ENCODE assay signal across 18 cellular contexts in the genomic region with DNA sequence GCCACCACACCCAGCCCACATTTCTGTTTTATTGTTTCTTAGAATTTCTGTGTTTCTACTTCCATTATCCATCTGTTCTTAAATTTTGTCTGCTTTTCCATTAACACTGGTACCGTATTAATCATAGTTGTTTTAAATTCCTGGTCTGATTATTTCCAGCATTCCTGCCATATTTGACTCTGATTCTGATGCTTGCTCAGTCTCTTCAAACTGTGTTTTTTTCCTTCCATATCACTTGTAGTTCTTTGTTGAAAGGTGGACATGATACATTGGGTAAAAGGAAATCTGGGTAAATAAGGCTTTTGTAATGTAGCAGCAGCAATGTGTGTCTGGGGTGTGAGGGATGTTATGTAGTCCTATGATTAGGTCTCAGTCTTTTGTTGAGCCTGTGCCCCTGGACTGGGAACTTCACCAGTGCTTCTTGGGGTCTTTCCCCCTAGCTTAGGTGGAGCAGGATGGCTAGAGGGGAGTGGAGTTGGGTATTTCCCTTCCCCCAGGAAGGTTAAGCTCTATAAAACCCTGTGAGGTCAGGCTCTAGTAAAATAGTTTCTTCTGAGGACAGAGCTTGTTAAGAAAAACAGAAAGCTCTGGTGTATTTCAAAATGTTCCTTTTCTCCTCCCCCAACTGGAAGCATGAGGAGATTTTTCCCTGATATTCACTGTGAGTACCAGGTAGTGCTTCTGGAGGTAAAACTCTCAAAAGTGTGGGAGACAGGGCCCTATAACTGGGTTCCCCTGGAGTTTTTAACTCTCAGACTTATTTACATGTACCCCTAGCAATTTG.
"Had no signal": no experiment of that assay in that cellular context is flagged by ENCODE, and none has a peak within 500 bp of the region (broad histone marks: within the 10 kb centered on the region; RNA-seq: fewer than 3 reads in every experiment).

No MANE protein-coding gene starts in this region.

- H3K4me3 ChIP-seq: right lobe of liver had no signal

- H3K9me3 ChIP-seq: right lobe of liver had no signal

- ATAC-seq: left ventricle myocardium superior, right lobe of liver had no signal

- H3K4me1 ChIP-seq: right lobe of liver had no signal

- H3K27ac ChIP-seq: right lobe of liver had no signal

- DNase-seq: activated CD4-positive, alpha-beta T cell treated with anti-CD3 and anti-CD28 coated beads for 1 hour; activated CD4-positive, alpha-beta T cell treated with anti-CD3 and anti-CD28 coated beads, Interleukin-2, amount 50 U/mL, for 48 hours; activated naive CD4-positive, alpha-beta T cell treated with Interleukin-2 at 50 U/mL for 16 hours; activated naive CD8-positive, alpha-beta T cell treated with anti-CD3 and anti-CD28 coated beads for 36 hours; activated T-cell treated with anti-CD3 and anti-CD28 coated beads, Interleukin-2, amount 50 U/mL, for 48 hours; amygdala; effector CD4-positive, alpha-beta T cell; foreskin melanocyte; glutamatergic neuron; hypothalamus; left ventricle myocardium superior; midbrain; right lobe of liver; small intestine; stimulated activated CD4-positive, alpha-beta T cell treated with anti-CD3 and anti-CD28 coated beads, Interleukin-15, amount 100 ng/mL, for 24 hours; stimulated activated CD8-positive, alpha-beta memory T cell treated with anti-CD3 and anti-CD28 coated beads, Interleukin-4, amount 100 ng/mL, for 48 hours; stimulated activated naive CD4-positive, alpha-beta T cell; T-helper 9 cell had no signal

- H3K36me3 ChIP-seq: right lobe of liver had no signal

- H3K27me3 ChIP-seq: right lobe of liver had no signal
